ENCODE assay signal across 1 cellular context in the genomic region with DNA sequence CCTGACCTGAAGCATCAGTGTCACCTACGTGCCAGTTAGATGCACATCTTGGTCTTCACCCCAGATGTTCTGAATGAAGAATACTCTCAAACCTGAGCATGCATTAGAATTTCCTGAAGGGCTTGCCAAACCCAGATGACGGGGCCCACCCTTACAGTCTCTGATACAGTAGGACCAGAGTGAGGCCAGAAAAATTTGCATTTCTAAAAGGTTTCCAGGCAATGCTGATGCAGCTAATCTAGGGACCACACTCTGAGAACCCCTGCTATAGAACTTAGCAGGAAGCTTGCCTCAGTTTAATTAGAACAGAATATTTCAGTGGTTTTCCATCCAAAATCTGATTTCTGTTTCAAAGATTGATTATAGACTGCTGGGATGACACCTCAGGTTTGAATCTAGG.
TF ChIP-seq lines count a peak whose summit lies in the region.

No MANE protein-coding gene starts in this region.

TF ChIP-seq in K562, 482 proteins besides CTCF, POLR2A, EP300 and RAD21:
- TF ChIP-seq ZNF316 (IDR thresholded peaks at IDR 0.05): peak; percentile 20; the same call in 1 of the 2 replicates
- TF ChIP-seq, protein P1, sequence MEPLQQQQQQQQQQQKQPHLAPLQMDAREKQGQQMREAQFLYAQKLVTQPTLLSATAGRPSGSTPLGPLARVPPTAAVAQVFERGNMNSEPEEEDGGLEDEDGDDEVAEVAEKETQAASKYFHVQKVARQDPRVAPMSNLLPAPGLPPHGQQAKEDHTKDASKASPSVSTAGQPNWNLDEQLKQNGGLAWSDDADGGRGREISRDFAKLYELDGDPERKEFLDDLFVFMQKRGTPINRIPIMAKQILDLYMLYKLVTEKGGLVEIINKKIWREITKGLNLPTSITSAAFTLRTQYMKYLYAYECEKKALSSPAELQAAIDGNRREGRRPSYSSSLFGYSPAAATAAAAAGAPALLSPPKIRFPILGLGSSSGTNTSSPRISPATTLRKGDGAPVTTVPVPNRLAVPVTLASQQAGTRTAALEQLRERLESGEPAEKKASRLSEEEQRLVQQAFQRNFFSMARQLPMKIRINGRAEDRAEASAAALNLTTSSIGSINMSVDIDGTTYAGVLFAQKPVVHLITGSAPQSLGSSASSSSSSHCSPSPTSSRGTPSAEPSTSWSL (CRISPR knock-in tag; IDR thresholded peaks at IDR 0.05; ENCODE audit: borderline replicate concordance): no peak
